Comparison of ENCODE assay signal across 12 cellular contexts in genomic region chr9:90914196-90914595, GRCh38.
DNase-seq lines count a peak whose midpoint lies in the region; ATAC-seq and TF ChIP-seq lines count a peak whose summit lies in the region.
"Had no signal": no experiment of that assay in that cellular context is flagged by ENCODE, and none has a peak within 500 bp of the region (broad histone marks: within the 10 kb centered on the region; RNA-seq: fewer than 3 reads in every experiment).

No MANE protein-coding gene starts in this region.

- WGBS in neuronal stem cell (ENCODE audit: extremely low coverage in 2 of 2, insufficient read length in 2 of 2, insufficient replicate concordance in 1 of 2), 2 donors = no CpG with 5 or more reads among the region's 14 CpGs

- H3K27me3 ChIP-seq in adipocyte (replicated peaks; ENCODE audit: control insufficient read depth, insufficient read depth, low read length) = no peaks in the 10 kb centered on the region
- no peaks in the 10 kb centered on the region for H3K27me3 ChIP-seq in neuronal stem cell (ENCODE audit: control insufficient read depth in 3 of 3, insufficient read depth in 3 of 3, low read depth in 1 of 3, low read length in 3 of 3)

- no peak overlapping the region for H4K8ac ChIP-seq in neuronal stem cell (ENCODE audit: low read depth, low read length)

- H3K9me3 ChIP-seq in adipocyte (ENCODE audit: control insufficient read depth, low read length) (peaks cover 6% of the 10 kb centered on the region), neuronal stem cell (replicated peaks in 1 of 2; ENCODE audit: control insufficient read depth in 2 of 2, insufficient read depth in 1 of 2, low read depth in 1 of 2, low read length in 2 of 2) (no peaks in the 10 kb centered on the region)

- no peaks in the 10 kb centered on the region for H3K36me3 Mint-ChIP-seq in CD14-positive monocyte
- H3K36me3 Mint-ChIP-seq: CD4-positive, CD25-positive, alpha-beta regulatory T cell; CD8-positive, alpha-beta memory T cell; IgD-negative memory B cell had no signal

- no peaks in the 10 kb centered on the region for H3K9me3 Mint-ChIP-seq in CD14-positive monocyte
- H3K9me3 Mint-ChIP-seq: CD4-positive, CD25-positive, alpha-beta regulatory T cell; CD8-positive, alpha-beta memory T cell; IgD-negative memory B cell had no signal

- H3K4me3 Mint-ChIP-seq in CD14-positive monocyte = no peak overlapping the region
- H3K4me3 Mint-ChIP-seq: CD4-positive, CD25-positive, alpha-beta regulatory T cell; CD8-positive, alpha-beta memory T cell; IgD-negative memory B cell had no signal

- no peak overlapping the region for H2BK15ac ChIP-seq in neuronal stem cell (ENCODE audit: low read length)

- H3K4me1 Mint-ChIP-seq in CD14-positive monocyte = peaks cover 6% of the 10 kb centered on the region
- H3K4me1 Mint-ChIP-seq: CD4-positive, CD25-positive, alpha-beta regulatory T cell; CD8-positive, alpha-beta memory T cell had no signal

- no peak overlapping the region for H3K27ac ChIP-seq in neuronal stem cell (replicated peaks; ENCODE audit: low read length)
- H3K27ac ChIP-seq: GM23248, HL-60 had no signal

- intact Hi-C loops in CD14-positive monocyte (cut with micrococcal nuclease) (loop anchor here (2.0 to 10.0 kb wide), 2 partner anchors 771 to 813 kb away; no protein-coding TSS in a partner anchor), left ventricle myocardium superior (cut with micrococcal nuclease) (loop anchor here (10.0 kb wide), 1 partner anchor 771 kb away; no protein-coding TSS in a partner anchor)

- H3K14ac ChIP-seq in neuronal stem cell (ENCODE audit: low read length) = no peak overlapping the region

- H2AFZ ChIP-seq in neuronal stem cell (ENCODE audit: low read length) = no peak overlapping the region
- H2AFZ ChIP-seq: GM23248 had no signal

- H2AK5ac ChIP-seq in neuronal stem cell (ENCODE audit: low read depth, low read length) = peak overlapping the region; percentile 31

- H3K4me1 ChIP-seq in adipocyte (ENCODE audit: control insufficient read depth, insufficient read depth, low read length) (peaks cover 4% of the 10 kb centered on the region), neuronal stem cell (ENCODE audit: control insufficient read depth in 2 of 2, insufficient read depth in 1 of 2, low read depth in 1 of 2, low read length in 2 of 2) (no peaks in the 10 kb centered on the region)

- H3K9ac ChIP-seq in adipocyte (ENCODE audit: low read length) (peak overlapping the region; percentile 48), neuronal stem cell (ENCODE audit: low read depth, low read length, poor library complexity) (no peak overlapping the region)
- H3K9ac ChIP-seq: GM23248 had no signal

- no peaks in the 10 kb centered on the region for H3K36me3 ChIP-seq in adipocyte (ENCODE audit: control insufficient read depth, insufficient read depth, low read length, severe bottlenecking)
- H3K36me3 ChIP-seq in neuronal stem cell (replicated peaks in 1 of 2; ENCODE audit: control insufficient read depth in 2 of 2, insufficient read depth in 2 of 2, low read length in 2 of 2) = no peaks in the 10 kb centered on the region

- no peak overlapping the region for H2BK5ac ChIP-seq in neuronal stem cell (ENCODE audit: low read length)

- H3K23ac ChIP-seq in neuronal stem cell (ENCODE audit: low read depth, low read length, poor library complexity) = peak overlapping the region; percentile 6

- no peak overlapping the region for H3K4me3 ChIP-seq in adipocyte (ENCODE audit: low read length)
- peak overlapping the region in 1 of 2 donors; percentile 47 for H3K4me3 ChIP-seq in neuronal stem cell (ENCODE audit: low read length in 2 of 2)
- H3K4me3 ChIP-seq: GM12878, GM23248 had no signal

- H3K79me1 ChIP-seq in neuronal stem cell (ENCODE audit: low read depth, low read length) = no peaks in the 10 kb centered on the region

- H3K4me2 ChIP-seq in neuronal stem cell (ENCODE audit: insufficient read depth, low read length, poor library complexity, severe bottlenecking) = no peak overlapping the region

- no peak for ATAC-seq in left ventricle myocardium superior

- H3K27me3 Mint-ChIP-seq in CD14-positive monocyte (ENCODE audit: low read depth in 3 of 3) = no peaks in the 10 kb centered on the region
- H3K27me3 Mint-ChIP-seq: CD8-positive, alpha-beta memory T cell had no signal

- H2BK120ac ChIP-seq in neuronal stem cell (ENCODE audit: low read depth, low read length) = no peak overlapping the region

- no peak overlapping the region for H3K27ac Mint-ChIP-seq in CD14-positive monocyte
- H3K27ac Mint-ChIP-seq: CD4-positive, CD25-positive, alpha-beta regulatory T cell; CD8-positive, alpha-beta memory T cell; IgD-negative memory B cell had no signal

- peak; percentile 37 for DNase-seq in CD14-positive monocyte (ENCODE audit: low spot score)
- DNase-seq in adipocyte (ENCODE audit: low read depth) = no peak
- DNase-seq in neuronal stem cell (ENCODE audit: low spot score) = no peak
- DNase-seq in CD1c-positive myeloid dendritic cell (ENCODE audit: extremely low spot score) = no peak
- DNase-seq in dermis blood vessel endothelial cell = no peak
- DNase-seq in left ventricle myocardium superior = no peak

- H3K4ac ChIP-seq in neuronal stem cell (ENCODE audit: low read length) = no peak overlapping the region

- no peak for TF ChIP-seq CTCF in CD14-positive monocyte (IDR thresholded peaks at IDR 0.05)

- H4K91ac ChIP-seq in neuronal stem cell (ENCODE audit: low read depth, low read length, poor library complexity) = no peak overlapping the region

- H3K18ac ChIP-seq in neuronal stem cell (ENCODE audit: low read length) = no peak overlapping the region

- no peak overlapping the region for H2BK12ac ChIP-seq in neuronal stem cell (ENCODE audit: low read length)
